ENCODE assay signal across 8 cellular contexts in the genomic region with DNA sequence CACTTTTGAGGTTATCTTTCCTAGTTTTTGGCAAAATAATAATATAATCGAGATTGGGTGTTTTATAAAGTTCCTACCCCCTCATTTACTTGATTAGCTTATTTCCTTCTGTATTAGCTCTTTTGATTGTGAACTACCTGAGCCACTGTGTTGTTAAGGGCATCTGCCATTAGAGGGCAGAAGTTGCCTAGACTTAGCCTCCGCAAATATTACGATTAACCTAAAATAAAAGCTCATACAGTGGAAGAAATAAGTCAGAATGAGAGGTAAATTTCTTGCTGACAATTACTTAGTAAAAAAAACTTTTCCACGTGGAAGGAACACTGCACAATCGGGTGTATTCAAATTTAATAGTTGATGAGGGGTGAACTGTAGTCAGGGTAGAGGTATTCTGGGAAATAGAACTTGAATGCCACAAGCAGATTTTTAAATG. TPM values are rescaled to one million over a fixed set of nuclear protein-coding genes. Genes with fewer than 3 reads are reported as not detected.
DNase-seq lines count a peak whose midpoint lies in the region; ATAC-seq and TF ChIP-seq lines count a peak whose summit lies in the region.

No MANE protein-coding gene starts in this region.

- H3K4me1 ChIP-seq in ACC112 (ENCODE audit: control insufficient read depth, insufficient read depth, low read length, unreplicated experiment) (peaks cover 25% of the 10 kb centered on the region), endodermal cell (ENCODE audit: control insufficient read depth, insufficient read depth, low read length) (peaks cover 2% of the 10 kb centered on the region), vagina (peaks cover 71% of the 10 kb centered on the region)

- H3K4me3 ChIP-seq in ACC112 (ENCODE audit: low read depth, low read length) (peak overlapping the region; percentile 91), WERI-Rb-1 (ENCODE audit: low read depth, low read length) (peak overlapping the region; percentile 21), endodermal cell (ENCODE audit: low read length) (peak overlapping the region; percentile 99), vagina (peak overlapping the region; percentile 20 to 88)

- DNase-seq in GM03348 (ENCODE audit: low spot score) (peak; percentile 59), NCI-H146 treated with DMSO at 0.1 percent for 48 hours (lab: John Stamatoyannopoulos, UW; ENCODE audit: unreplicated experiment) (peak; percentile 41), WERI-Rb-1 (no peak), endodermal cell (peak; percentile 60), myocyte (ENCODE audit: low read depth) (peak; percentile 67), vagina (ENCODE audit: extremely low spot score in 2 of 2) (no peak)

- ATAC-seq in GM18520 (IDR thresholded peaks at IDR 0.05; ENCODE audit: unreplicated experiment), result no peak

- TF ChIP-seq POLR2A in vagina (IDR thresholded peaks at IDR 0.05), result no peak

- intact Hi-C loops in vagina (cut with DNase I), result loop anchor here (2.0 to 10.0 kb wide), 3 partner anchors 56 to 120 kb away; partner anchors contain the start of gene ACBD3

- peaks cover 54% of the 10 kb centered on the region for H3K36me3 Mint-ChIP-seq in endodermal cell (ENCODE audit: low read depth)

- H3K9me3 ChIP-seq in WERI-Rb-1 (ENCODE audit: severe bottlenecking) (no peaks in the 10 kb centered on the region), endodermal cell (ENCODE audit: control insufficient read depth, low read length) (no peaks in the 10 kb centered on the region), vagina (no peaks in the 10 kb centered on the region)

- H3K79me2 ChIP-seq in ACC112 (ENCODE audit: control insufficient read depth, insufficient read depth, low read length, unreplicated experiment), result peaks cover 64% of the 10 kb centered on the region

- H2AFZ ChIP-seq in ACC112 (ENCODE audit: low read length, unreplicated experiment), result no peak overlapping the region

- H3K27me3 ChIP-seq in ACC112 (ENCODE audit: insufficient read depth, low read length) (no peaks in the 10 kb centered on the region), WERI-Rb-1 (ENCODE audit: insufficient read depth, low read depth, severe bottlenecking) (no peaks in the 10 kb centered on the region), endodermal cell (ENCODE audit: control insufficient read depth, insufficient read depth, low read length, poor library complexity, severe bottlenecking) (no peaks in the 10 kb centered on the region), vagina (no peaks in the 10 kb centered on the region)

- H3K36me3 ChIP-seq in ACC112 (ENCODE audit: insufficient read depth, low read length) (peaks cover 29% of the 10 kb centered on the region), WERI-Rb-1 (peaks cover 37% of the 10 kb centered on the region), endodermal cell (ENCODE audit: control insufficient read depth, insufficient read depth, low read length) (peaks cover 50% of the 10 kb centered on the region), vagina (peaks cover 0 to 41% of the 10 kb centered on the region in 2 donors)

- peaks cover 28% of the 10 kb centered on the region for H3K4me1 Mint-ChIP-seq in endodermal cell

- peak overlapping the region; percentile 78 for H3K27ac Mint-ChIP-seq in endodermal cell

- no peaks in the 10 kb centered on the region for H3K27me3 Mint-ChIP-seq in endodermal cell (ENCODE audit: insufficient read depth)

- peak overlapping the region; percentile 100 for H3K4me3 Mint-ChIP-seq in endodermal cell

- peak; percentile 40 for TF ChIP-seq CTCF in WERI-Rb-1 (IDR thresholded peaks at IDR 0.05; ENCODE audit: low read depth, low read length)
- peak; percentile 72 for TF ChIP-seq CTCF in endodermal cell (conservative IDR thresholded peaks at IDR 0.05)
- TF ChIP-seq CTCF in vagina (IDR thresholded peaks at IDR 0.05), result peak in 2 of 3 experiments; percentile 27 to 53

- peak overlapping the region; percentile 99 for H3K9ac ChIP-seq in endodermal cell (ENCODE audit: extremely low read depth, low read length, poor library complexity, severe bottlenecking)

- no peaks in the 10 kb centered on the region for H3K9me3 Mint-ChIP-seq in endodermal cell

- 0 to 6% methylated on average over 2 to 4 of the region's 5 CpGs for WGBS in endodermal cell (ENCODE audit: insufficient coverage in 1 of 2, insufficient read length in 1 of 2), 2 experiments

- H3K27ac ChIP-seq in ACC112 (ENCODE audit: low read depth, low read length) (peak overlapping the region; percentile 6; the same call in 1 of the 2 replicates), WERI-Rb-1 (no peak overlapping the region), endodermal cell (ENCODE audit: low read depth, low read length) (no peak overlapping the region), vagina (peak overlapping the region; percentile 100)

RNA-seq across cellular contexts. Expression of gene H3-3A, which starts 2.3 kb away (rescaled TPM):
- total RNA-seq in endodermal cell (100 to 1,000 TPM; 733 to 829 TPM), myocyte (288 and 318 TPM in 2 replicates), vagina (263 TPM)
- polyA plus RNA-seq in endodermal cell (2013, experiment 1 of 2), result 1,298 TPM
- 1,242 TPM for polyA plus RNA-seq in endodermal cell (2013, experiment 2 of 2)
- polyA plus RNA-seq in myocyte (2012), result 318 TPM

Comparison
In these comparisons a context has a peak if more than half of its experiments do, and no peak if none do; other contexts are left out.
1. H3K27ac ChIP-seq: peak in ACC112 (single experiment) and vagina (single experiment); none in WERI-Rb-1 (single experiment) and endodermal cell (single experiment).
2. H3K4me3 ChIP-seq: peak in every context shown above with its lines; median percentile 99 in endodermal cell; 91 in ACC112; 54 in vagina; 21 in WERI-Rb-1.
3. DNase-seq: peak in GM03348 (single experiment), NCI-H146 treated with DMSO at 0.1 percent for 48 hours (single experiment), endodermal cell (single experiment) and myocyte (single experiment); none in WERI-Rb-1 (single experiment) and vagina (0 of 2).
4. Peak in every context shown above with its lines, with median percentiles within 50 percentile points of each other: CTCF ChIP-seq.